Comparison of ENCODE assay signal across 36 cellular contexts in genomic region chr2:71263386-71263785, GRCh38.
"Had no signal": no experiment of that assay in that cellular context is flagged by ENCODE, and none has a peak within 500 bp of the region (broad histone marks: within the 10 kb centered on the region; RNA-seq: fewer than 3 reads in every experiment).

No MANE protein-coding gene starts in this region.

- H3K27ac ChIP-seq: adrenal gland, body of pancreas, brain microvascular endothelial cell, breast epithelium, VCaP had no signal

- H3K9me3 Mint-ChIP-seq: activated B cell treated with CpG ODN at 0.5 μM for 24 hours; activated CD4-positive, alpha-beta memory T cell treated with anti-CD3 and anti-CD28 coated beads for 36 hours; activated CD4-positive, alpha-beta T cell treated with anti-CD3 and anti-CD28 coated beads, Interleukin-2, amount 10 ng/mL, durations not matched to agents 24 days and 14 days; activated CD8-positive, alpha-beta T cell treated with anti-CD3 and anti-CD28 coated beads for 36 hours; activated naive CD4-positive, alpha-beta T cell treated with anti-CD3 and anti-CD28 coated beads for 36 hours; activated naive CD4-positive, alpha-beta T cell treated with anti-CD3 and anti-CD28 coated beads, Interleukin-2, amount 50 U/mL, for 72 hours; activated naive CD8-positive, alpha-beta T cell treated with anti-CD3 and anti-CD28 coated beads for 36 hours; activated T-cell treated with anti-CD3 and anti-CD28 coated beads, Interleukin-2, amount 50 U/mL, for 24 hours; activated T-helper 1 cell treated with anti-CD3 and anti-CD28 coated beads, Interleukin-12 subunit alpha, Interleukin-12 subunit beta, Interleukin-2, Interleukin-4 antibody, amounts not matched to agents 30 ng/mL and 10 ng/mL and 1 ng/mL, durations not matched to agents 14 hours and 24 hours and 36 hours; activated T-helper 17 cell treated with anti-CD3 and anti-CD28 coated beads, Interleukin-2, amount 50 U/mL, for 72 hours; T-helper 1 cell treated with Interleukin-12 subunit alpha and Interleukin-12 subunit beta and Interleukin-4 antibody, amounts not matched to agents 30 μg/mL and 1 μg/mL, for 36 hours; T-helper 2 cell treated with Interferon-gamma antibody and Interleukin-4, amounts not matched to agents 5 μg/mL and 100 μg/mL, for 36 hours had no signal

- H3K27ac Mint-ChIP-seq: activated B cell treated with CpG ODN at 0.5 μM for 24 hours; activated CD4-positive, alpha-beta memory T cell treated with anti-CD3 and anti-CD28 coated beads for 36 hours; activated CD4-positive, alpha-beta T cell treated with anti-CD3 and anti-CD28 coated beads, Interleukin-2, amount 10 ng/mL, durations not matched to agents 24 days and 14 days; activated CD8-positive, alpha-beta T cell treated with anti-CD3 and anti-CD28 coated beads for 36 hours; activated naive CD4-positive, alpha-beta T cell treated with anti-CD3 and anti-CD28 coated beads for 36 hours; activated naive CD4-positive, alpha-beta T cell treated with anti-CD3 and anti-CD28 coated beads, Interleukin-2, amount 50 U/mL, for 72 hours; activated naive CD8-positive, alpha-beta T cell treated with anti-CD3 and anti-CD28 coated beads for 36 hours; activated T-cell treated with anti-CD3 and anti-CD28 coated beads, Interleukin-2, amount 50 U/mL, for 24 hours; activated T-helper 1 cell treated with anti-CD3 and anti-CD28 coated beads, Interleukin-12 subunit alpha, Interleukin-12 subunit beta, Interleukin-2, Interleukin-4 antibody, amounts not matched to agents 30 ng/mL and 10 ng/mL and 1 ng/mL, durations not matched to agents 14 hours and 24 hours and 36 hours; activated T-helper 17 cell treated with anti-CD3 and anti-CD28 coated beads, Interleukin-2, amount 50 U/mL, for 72 hours; T-helper 1 cell treated with Interleukin-12 subunit alpha and Interleukin-12 subunit beta and Interleukin-4 antibody, amounts not matched to agents 30 μg/mL and 1 μg/mL, for 36 hours; T-helper 2 cell treated with Interferon-gamma antibody and Interleukin-4, amounts not matched to agents 5 μg/mL and 100 μg/mL, for 36 hours had no signal

- FAIRE-seq: astrocyte, TTC549 had no signal

- H3K27me3 ChIP-seq: body of pancreas, breast epithelium had no signal

- H3K4me3 Mint-ChIP-seq: activated B cell treated with CpG ODN at 0.5 μM for 24 hours; activated CD4-positive, alpha-beta memory T cell treated with anti-CD3 and anti-CD28 coated beads for 36 hours; activated CD4-positive, alpha-beta T cell treated with anti-CD3 and anti-CD28 coated beads, Interleukin-2, amount 10 ng/mL, durations not matched to agents 24 days and 14 days; activated CD8-positive, alpha-beta T cell treated with anti-CD3 and anti-CD28 coated beads for 36 hours; activated naive CD4-positive, alpha-beta T cell treated with anti-CD3 and anti-CD28 coated beads for 36 hours; activated naive CD8-positive, alpha-beta T cell treated with anti-CD3 and anti-CD28 coated beads for 36 hours; activated T-cell treated with anti-CD3 and anti-CD28 coated beads, Interleukin-2, amount 50 U/mL, for 24 hours; activated T-helper 1 cell treated with anti-CD3 and anti-CD28 coated beads, Interleukin-12 subunit alpha, Interleukin-12 subunit beta, Interleukin-2, Interleukin-4 antibody, amounts not matched to agents 30 ng/mL and 10 ng/mL and 1 ng/mL, durations not matched to agents 14 hours and 24 hours and 36 hours; activated T-helper 17 cell treated with anti-CD3 and anti-CD28 coated beads, Interleukin-2, amount 50 U/mL, for 72 hours; T-helper 1 cell treated with Interleukin-12 subunit alpha and Interleukin-12 subunit beta and Interleukin-4 antibody, amounts not matched to agents 30 μg/mL and 1 μg/mL, for 36 hours; T-helper 2 cell treated with Interferon-gamma antibody and Interleukin-4, amounts not matched to agents 5 μg/mL and 100 μg/mL, for 36 hours had no signal

- DNase-seq: activated B cell treated with CpG ODN at 0.5 μM for 24 hours; activated CD4-positive, alpha-beta memory T cell treated with anti-CD3 and anti-CD28 coated beads for 36 hours; activated CD4-positive, alpha-beta T cell treated with anti-CD3 and anti-CD28 coated beads for 4 hours; activated CD4-positive, alpha-beta T cell treated with anti-CD3 and anti-CD28 coated beads, Interleukin-2, amount 10 ng/mL, durations not matched to agents 24 days and 14 days; activated CD4-positive, alpha-beta T cell treated with anti-CD3 and anti-CD28 coated beads, Interleukin-2, amount 50 U/mL, for 1 hour; activated CD4-positive, alpha-beta T cell treated with anti-CD3 and anti-CD28 coated beads, Interleukin-2, amount 50 U/mL, for 4 hours; activated CD4-positive, CD25-positive, alpha-beta regulatory T cell treated with anti-CD3 and anti-CD28 coated beads, Interleukin-2, amount 50 U/mL, for 72 hours; activated CD8-positive, alpha-beta memory T cell treated with anti-CD3 and anti-CD28 coated beads, Interleukin-2, amount 50 U/mL, for 4 hours; activated CD8-positive, alpha-beta T cell treated with anti-CD3 and anti-CD28 coated beads for 36 hours; activated effector memory CD4-positive, alpha-beta T cell treated with anti-CD3 and anti-CD28 coated beads, Interleukin-2, amount 50 U/mL, for 16 hours; activated gamma-delta T cell treated with Interleukin-2 at 50 U/mL for 16 hours; activated naive CD4-positive, alpha-beta T cell; activated naive CD4-positive, alpha-beta T cell treated with anti-CD3 and anti-CD28 coated beads for 36 hours; activated naive CD4-positive, alpha-beta T cell treated with anti-CD3 and anti-CD28 coated beads, Interleukin-2, amount 50 U/mL, for 16 hours; activated naive CD8-positive, alpha-beta T cell treated with anti-CD3 and anti-CD28 coated beads for 36 hours; activated T-cell treated with anti-CD3 and anti-CD28 coated beads for 4 hours; activated T-cell treated with anti-CD3 and anti-CD28 coated beads, Interleukin-2, amount 50 U/mL, for 24 hours; activated T-cell treated with anti-CD3 and anti-CD28 coated beads, Interleukin-2, amount 50 U/mL, for 48 hours; adrenal gland; amniotic stem cell; aorta; body of pancreas; brain microvascular endothelial cell; central memory CD4-positive, alpha-beta T cell; T-helper 1 cell; T-helper 2 cell; T-helper 9 cell had no signal

- H3K4me1 ChIP-seq: body of pancreas, breast epithelium had no signal

- H3K9me3 ChIP-seq: adrenal gland, body of pancreas, breast epithelium had no signal

- H3K36me3 Mint-ChIP-seq: activated CD4-positive, alpha-beta memory T cell treated with anti-CD3 and anti-CD28 coated beads for 36 hours; activated naive CD4-positive, alpha-beta T cell treated with anti-CD3 and anti-CD28 coated beads, Interleukin-2, amount 50 U/mL, for 72 hours; activated naive CD8-positive, alpha-beta T cell treated with anti-CD3 and anti-CD28 coated beads for 36 hours had no signal

- H3K4me1 Mint-ChIP-seq: activated B cell treated with CpG ODN at 0.5 μM for 24 hours; activated CD4-positive, alpha-beta T cell treated with anti-CD3 and anti-CD28 coated beads, Interleukin-2, amount 10 ng/mL, durations not matched to agents 24 days and 14 days; activated naive CD8-positive, alpha-beta T cell treated with anti-CD3 and anti-CD28 coated beads for 36 hours; activated T-helper 17 cell treated with anti-CD3 and anti-CD28 coated beads, Interleukin-2, amount 50 U/mL, for 72 hours had no signal

- H3K4me3 ChIP-seq: adrenal gland, body of pancreas, breast epithelium had no signal

- H3K36me3 ChIP-seq: adrenal gland, brain microvascular endothelial cell, breast epithelium had no signal

- ATAC-seq: activated CD8-positive, alpha-beta T cell treated with anti-CD3 and anti-CD28 coated beads for 36 hours; activated naive CD4-positive, alpha-beta T cell treated with anti-CD3 and anti-CD28 coated beads, Interleukin-2, amount 50 U/mL, for 72 hours; activated T-helper 17 cell treated with anti-CD3 and anti-CD28 coated beads, Interleukin-2, amount 50 U/mL, for 72 hours; body of pancreas had no signal
